24 cellular contexts compared by ENCODE assay signal in the genomic region with DNA sequence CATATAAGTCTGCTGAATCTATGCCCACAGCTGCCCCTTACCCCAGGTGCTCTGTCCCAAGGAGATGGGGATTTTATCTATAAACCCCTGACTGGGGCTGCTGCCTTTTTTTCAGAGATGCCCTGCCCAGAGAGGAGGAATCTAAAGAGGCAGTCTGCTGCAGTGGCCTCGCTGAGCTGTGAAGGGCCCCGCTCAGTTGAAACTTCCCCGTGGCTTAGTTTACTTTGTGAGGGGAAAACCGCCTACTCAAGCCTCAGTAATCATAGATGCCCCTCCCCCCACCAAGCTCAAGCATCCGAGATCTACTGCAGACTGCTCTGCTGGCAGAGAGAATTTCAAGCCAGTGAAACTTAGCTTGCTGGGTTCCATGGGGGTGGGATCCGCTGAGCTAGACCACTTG. TPM values are rescaled to one million over a fixed set of nuclear protein-coding genes. Genes with fewer than 3 reads are reported as not detected.
A peak's percentile ranks its signal among the peaks of the same experiment; 100 is the strongest.
DNase-seq lines count a peak whose midpoint lies in the region; ATAC-seq, FAIRE-seq and TF ChIP-seq lines count a peak whose summit lies in the region.
"Had no signal": no experiment of that assay in that cellular context is flagged by ENCODE, and none has a peak within 500 bp of the region (broad histone marks: within the 10 kb centered on the region; RNA-seq: fewer than 3 reads in every experiment).

No MANE protein-coding gene starts in this region.

- FAIRE-seq in GM12878 (lab: Jason Lieb, UNC), result no peak
- FAIRE-seq: A204.1, D721Med, GM19239, HepG2 had no signal

- H3K4me2 ChIP-seq in GM23338 (no peak overlapping the region), GM12878 (ENCODE audit: control insufficient read depth, insufficient read depth) (no peak overlapping the region), neural progenitor cell (no peak overlapping the region), GM23248 (ENCODE audit: unreplicated experiment) (no peak overlapping the region)

- CTCF ChIA-PET in GM12878 (lab: Yijun Ruan, JAX), result interaction anchor here (1.0 to 1.5 kb wide), 5 partner anchors 60 to 509 kb away, joined by 3 to 7 read pairs (median 4); no protein-coding TSS in a partner anchor
- CTCF ChIA-PET in activated CD8-positive, alpha-beta memory T cell treated with anti-CD3 and anti-CD28 coated beads, Interleukin-2, amount 10 ng/mL, durations not matched to agents 7 days and 5 days (lab: Charles Lee), result no interaction called here

- H3K4me1 ChIP-seq in GM23338 (ENCODE audit: insufficient read depth), result no peaks in the 10 kb centered on the region
- H3K4me1 ChIP-seq in GM12878 (ENCODE audit: control insufficient read depth, insufficient read depth, low read length), result no peaks in the 10 kb centered on the region
- H3K4me1 ChIP-seq in neural progenitor cell, result no peaks in the 10 kb centered on the region
- H3K4me1 ChIP-seq in GM23248 (ENCODE audit: insufficient read depth), result no peaks in the 10 kb centered on the region
- H3K4me1 ChIP-seq: BE2C, Caco-2 had no signal

- H3K79me2 ChIP-seq in GM23338 (replicated peaks; ENCODE audit: insufficient read depth), result no peaks in the 10 kb centered on the region
- no peaks in the 10 kb centered on the region for H3K79me2 ChIP-seq in GM12878 (ENCODE audit: control insufficient read depth, insufficient read depth, low read length)
- H3K79me2 ChIP-seq in neural progenitor cell (ENCODE audit: low read depth), result no peaks in the 10 kb centered on the region
- H3K79me2 ChIP-seq in GM23248 (ENCODE audit: insufficient read depth), result no peaks in the 10 kb centered on the region

- H3K27me3 Mint-ChIP-seq in GM23338 (ENCODE audit: insufficient read depth, low read depth, poor library complexity) (no peaks in the 10 kb centered on the region), neural progenitor cell (ENCODE audit: insufficient read depth, low read depth) (peaks cover 7% of the 10 kb centered on the region)
- peaks cover 30% of the 10 kb centered on the region for H3K27me3 Mint-ChIP-seq in activated CD8-positive, alpha-beta memory T cell treated with anti-CD3 and anti-CD28 coated beads, Interleukin-2, amount 10 ng/mL, durations not matched to agents 7 days and 5 days

- H3K9me3 ChIP-seq in GM12878 (replicated peaks; ENCODE audit: control insufficient read depth, insufficient read depth, low read length) (no peaks in the 10 kb centered on the region), neural progenitor cell (ENCODE audit: low read depth) (no peaks in the 10 kb centered on the region), GM23248 (ENCODE audit: low read depth) (no peaks in the 10 kb centered on the region)
- H3K9me3 ChIP-seq: BE2C had no signal

- H3K27ac Mint-ChIP-seq in GM23338, result no peak overlapping the region
- H3K27ac Mint-ChIP-seq in activated CD8-positive, alpha-beta memory T cell treated with anti-CD3 and anti-CD28 coated beads, Interleukin-2, amount 10 ng/mL, durations not matched to agents 7 days and 5 days, result no peak overlapping the region
- no peak overlapping the region for H3K27ac Mint-ChIP-seq in neural progenitor cell
- H3K27ac Mint-ChIP-seq: CD4-positive, alpha-beta T cell; H9; IgD-negative memory B cell had no signal

- no peaks in the 10 kb centered on the region for H3F3A ChIP-seq in GM23338 (replicated peaks; ENCODE audit: low read depth)
- H3F3A ChIP-seq in neural progenitor cell (ENCODE audit: low read depth), result no peaks in the 10 kb centered on the region
- H3F3A ChIP-seq in GM23248 (ENCODE audit: insufficient read depth), result no peaks in the 10 kb centered on the region

- no peak for TF ChIP-seq EP300 in GM12878 (IDR thresholded peaks at IDR 0.05; ENCODE audit: borderline replicate concordance in 1 of 2, control insufficient read depth in 1 of 2, low read depth in 2 of 2, low read length in 2 of 2)

- H3K4me1 Mint-ChIP-seq in GM23338, result no peaks in the 10 kb centered on the region
- peaks cover 7% of the 10 kb centered on the region for H3K4me1 Mint-ChIP-seq in activated CD8-positive, alpha-beta memory T cell treated with anti-CD3 and anti-CD28 coated beads, Interleukin-2, amount 10 ng/mL, durations not matched to agents 7 days and 5 days
- H3K4me1 Mint-ChIP-seq in neural progenitor cell, result no peaks in the 10 kb centered on the region

- H4K20me1 ChIP-seq in GM23338 (replicated peaks; ENCODE audit: insufficient read depth) (no peaks in the 10 kb centered on the region), GM12878 (ENCODE audit: control insufficient read depth, insufficient read depth) (no peaks in the 10 kb centered on the region), neural progenitor cell (ENCODE audit: low read depth) (no peaks in the 10 kb centered on the region), GM23248 (ENCODE audit: insufficient read depth) (no peaks in the 10 kb centered on the region)

- peak; percentile 36 for DNase-seq in GM23338 (ENCODE audit: low spot score)
- no peak for DNase-seq in GM12878 (ENCODE audit: low read depth, low spot score)
- DNase-seq in left kidney (ENCODE audit: low read depth, low spot score), result peak; percentile 47
- no peak for DNase-seq in dorsolateral prefrontal cortex
- DNase-seq in activated CD8-positive, alpha-beta memory T cell treated with anti-CD3 and anti-CD28 coated beads, Interleukin-2, amount 10 ng/mL, durations not matched to agents 7 days and 5 days, result no peak
- DNase-seq in neural progenitor cell (ENCODE audit: low spot score), result no peak
- no peak for DNase-seq in GM23248
- DNase-seq: ACHN; BE2C; Caco-2; CD4-positive, alpha-beta T cell; DMS153; DMS79; GDM1; GOT3; H9; KBM-7 had no signal

- ATAC-seq in GM23338 (no peak; the same call in 1 of the 3 replicates), GM12878 (peak; percentile 62)
- ATAC-seq in activated CD8-positive, alpha-beta memory T cell treated with anti-CD3 and anti-CD28 coated beads, Interleukin-2, amount 10 ng/mL, durations not matched to agents 7 days and 5 days, result no peak
- ATAC-seq: HepG2 had no signal

- POLR2A ChIA-PET in GM12878 (lab: Charles Lee), result no interaction called here

- H3K27me3 ChIP-seq in GM23338 (ENCODE audit: insufficient read depth) (no peaks in the 10 kb centered on the region), GM12878 (replicated peaks in 1 of 2; ENCODE audit: control insufficient read depth in 2 of 2, insufficient read depth in 2 of 2, low read length in 1 of 2) (no peaks in the 10 kb centered on the region; a peak in 1 of 4 replicates), dorsolateral prefrontal cortex (peaks cover 0 to 9% (median 0%) of the 10 kb centered on the region in 45 donors), neural progenitor cell (no peaks in the 10 kb centered on the region), GM23248 (replicated peaks; ENCODE audit: insufficient read depth) (0 out of 2 replicates have a peak, but pooled peaks cover 6% of the 10 kb centered on the region)
- H3K27me3 ChIP-seq: BE2C had no signal

- 14% methylated on average over 6 of the region's 6 CpGs for WGBS in GM12878 (ENCODE audit: insufficient coverage, insufficient replicate concordance, low lambda C conversion rate, missing lambda C conversion rate)
- 26 to 41% methylated on average over 6 of the region's 6 CpGs for WGBS in GM23248 (ENCODE audit: low coverage in 1 of 2, low lambda C conversion rate in 2 of 2, missing lambda C conversion rate in 2 of 2), 2 experiments

- TF ChIP-seq RAD21 in GM12878 (IDR thresholded peaks at IDR 0.05; ENCODE audit: insufficient read depth, low read depth, low read length), result no peak

- no peak overlapping the region for H2AFZ ChIP-seq in GM23338
- H2AFZ ChIP-seq in GM12878 (ENCODE audit: control insufficient read depth, low read depth, low read length), result no peak overlapping the region
- H2AFZ ChIP-seq in neural progenitor cell (replicated peaks), result no peak overlapping the region
- H2AFZ ChIP-seq in GM23248, result no peak overlapping the region

- RAD21 ChIA-PET in GM12878 (lab: Charles Lee; ENCODE audit: unreplicated experiment), result interaction anchor here (1.2 kb wide), 1 partner anchor 10 kb away, joined by 3 read pairs; no protein-coding TSS in a partner anchor

- H3K9me3 Mint-ChIP-seq in GM23338, result peaks cover 11% of the 10 kb centered on the region
- H3K9me3 Mint-ChIP-seq in activated CD8-positive, alpha-beta memory T cell treated with anti-CD3 and anti-CD28 coated beads, Interleukin-2, amount 10 ng/mL, durations not matched to agents 7 days and 5 days (ENCODE audit: low read depth), result peaks cover 2% of the 10 kb centered on the region
- peaks cover 2% of the 10 kb centered on the region for H3K9me3 Mint-ChIP-seq in neural progenitor cell
- H3K9me3 Mint-ChIP-seq: CD4-positive, alpha-beta T cell had no signal

- H3K27ac ChIP-seq in GM23338 (ENCODE audit: low read depth) (no peak overlapping the region), GM12878 (ENCODE audit: control insufficient read depth, insufficient read depth) (no peak overlapping the region), dorsolateral prefrontal cortex (no peak overlapping the region), neural progenitor cell (no peak overlapping the region), GM23248 (no peak overlapping the region)
- H3K27ac ChIP-seq: C4-2B had no signal

- SMC1A ChIA-PET in GM12878 (lab: Charles Lee; ENCODE audit: uncharacterized antibody, unreplicated experiment), result interaction anchor here (0.7 to 1.7 kb wide), 4 partner anchors 9 to 88 kb away, joined by 3 to 5 read pairs (median 4); no protein-coding TSS in a partner anchor

- H3K4me3 Mint-ChIP-seq in GM23338 (no peak overlapping the region), neural progenitor cell (no peak overlapping the region)
- H3K4me3 Mint-ChIP-seq in activated CD8-positive, alpha-beta memory T cell treated with anti-CD3 and anti-CD28 coated beads, Interleukin-2, amount 10 ng/mL, durations not matched to agents 7 days and 5 days, result no peak overlapping the region
- H3K4me3 Mint-ChIP-seq: CD4-positive, alpha-beta T cell; H9; IgD-negative memory B cell had no signal

- intact Hi-C loops in GM12878 (cut with micrococcal nuclease; ENCODE audit: unreplicated experiment) (no loop called here), dorsolateral prefrontal cortex (cut with DNase I) (no loop called here)

- H3K4me3 ChIP-seq in GM23338, result no peak overlapping the region
- H3K4me3 ChIP-seq in GM12878, result no peak overlapping the region
- H3K4me3 ChIP-seq in dorsolateral prefrontal cortex, result no peak overlapping the region
- H3K4me3 ChIP-seq in neural progenitor cell, result no peak overlapping the region
- no peak overlapping the region for H3K4me3 ChIP-seq in GM23248

- H3K36me3 Mint-ChIP-seq in GM23338 (ENCODE audit: low read depth), result no peaks in the 10 kb centered on the region
- H3K36me3 Mint-ChIP-seq in activated CD8-positive, alpha-beta memory T cell treated with anti-CD3 and anti-CD28 coated beads, Interleukin-2, amount 10 ng/mL, durations not matched to agents 7 days and 5 days, result no peaks in the 10 kb centered on the region
- H3K36me3 Mint-ChIP-seq in neural progenitor cell, result no peaks in the 10 kb centered on the region
- H3K36me3 Mint-ChIP-seq: IgD-negative memory B cell had no signal

- no peaks in the 10 kb centered on the region for H3K36me3 ChIP-seq in GM23338 (ENCODE audit: insufficient read depth)
- H3K36me3 ChIP-seq in GM12878 (ENCODE audit: control insufficient read depth in 2 of 2, insufficient read depth in 2 of 2, low read length in 1 of 2), result no peaks in the 10 kb centered on the region
- H3K36me3 ChIP-seq in neural progenitor cell, result no peaks in the 10 kb centered on the region
- H3K36me3 ChIP-seq in GM23248 (ENCODE audit: low read depth), result no peaks in the 10 kb centered on the region
- H3K36me3 ChIP-seq: BE2C had no signal

- no TSS peak for BruUV-seq in GM12878 (replicated peaks; lab: Mats Ljungman, UMichigan)

- in situ Hi-C loops in GM12878 (cut with MboI), result no loop called here
- in situ Hi-C loops in GM23248 (cut with MboI), result no loop called here

- TF ChIP-seq CTCF in GM23338 (conservative IDR thresholded peaks at IDR 0.05; ENCODE audit: low read depth in 2 of 2) (no peak), GM12878 (IDR thresholded peaks at IDR 0.05 in 2 of 3, conservative IDR thresholded peaks at IDR 0.05 in 1 of 3; ENCODE audit: control insufficient read depth in 2 of 3, extremely low read depth in 1 of 3, insufficient read depth in 1 of 3, low read depth in 3 of 3, low read length in 3 of 3) (no peak), dorsolateral prefrontal cortex (IDR thresholded peaks at IDR 0.05 in 54 of 56, conservative IDR thresholded peaks at IDR 0.05 in 2 of 56; ENCODE audit: low read depth in 1 of 56, partially characterized antibody in 56 of 56) (no peak), neural progenitor cell (IDR thresholded peaks at IDR 0.05) (no peak)

- no peaks in the 10 kb centered on the region for H3K9me2 ChIP-seq in GM23338 (ENCODE audit: insufficient read depth)
- no peaks in the 10 kb centered on the region for H3K9me2 ChIP-seq in GM23248 (ENCODE audit: insufficient read depth)

- H3K9ac ChIP-seq in GM12878 (ENCODE audit: control insufficient read depth, insufficient read depth, low read length) (no peak overlapping the region), neural progenitor cell (no peak overlapping the region), GM23248 (no peak overlapping the region)

- TF ChIP-seq POLR2A in GM12878 (IDR thresholded peaks at IDR 0.05; ENCODE audit: low read depth, low read length), result no peak

RNA-seq across cellular contexts. Expression of a gene that starts 7.4 kb away (rescaled TPM):
- total RNA-seq in GM23338 (2014; rRNA removed; shearing (Covaris generic)), result not detected in 2 replicates
- not detected in 2 replicates for polyA plus RNA-seq in GM23338 (2016; fragmentation: Nextera tagmentation; extraction: Ambion mirVana)
- total RNA-seq in GM12878 (2013; cell fraction: nucleolus; rRNA removed), result not detected in 2 replicates
- total RNA-seq in GM12878 (2014; rRNA removed), result not detected in 2 replicates
- not detected in 2 replicates for total RNA-seq in GM12878 (2014; rRNA removed; fragmentation: Illumina TruSeq; extraction: Trizol)
- not detected in 2 replicates for total RNA-seq in GM12878 (2021)
- not detected for polyA plus RNA-seq in GM12878 (2011; ENCODE audit: low read depth)
- polyA plus RNA-seq in GM12878 (2011; rRNA removed), result not detected in 2 replicates
- not detected in 2 replicates for polyA plus RNA-seq in GM12878 (2011; cell fraction: cytosol; rRNA removed)
- polyA plus RNA-seq in GM12878 (2011; cell fraction: nucleus; rRNA removed), result not detected in 2 replicates
- not detected in 2 replicates for polyA plus RNA-seq in GM12878 (2012)
- polyA plus RNA-seq in GM12878 (2014; fragmentation: Illumina TruSeq; extraction: Trizol), result not detected in 2 replicates
- not detected for polyA plus RNA-seq in GM12878 (2014; fragmentation: Nextera tagmentation; extraction: Ambion mirVana)
- not detected in 2 replicates for polyA plus RNA-seq in GM12878 (2014; rRNA removed)
- not detected for polyA plus RNA-seq in GM12878 (2016; fragmentation: Nextera tagmentation; extraction: Ambion mirVana)
- polyA minus RNA-seq in GM12878 (2011; rRNA and poly(A)+ RNA removed), result not detected in 2 replicates
- not detected in 2 replicates for polyA minus RNA-seq in GM12878 (2011; cell fraction: cytosol; rRNA and poly(A)+ RNA removed)
- polyA minus RNA-seq in GM12878 (2011; cell fraction: nucleus; rRNA and poly(A)+ RNA removed), result not detected in 2 replicates
- total RNA-seq in dorsolateral prefrontal cortex, result not detected
- total RNA-seq in activated CD8-positive, alpha-beta memory T cell treated with anti-CD3 and anti-CD28 coated beads, Interleukin-2, amount 10 ng/mL, durations not matched to agents 7 days and 5 days, result not detected
- not detected in 2 replicates for total RNA-seq in neural progenitor cell (ENCODE audit: low replicate concordance)
- total RNA-seq in GM23248 (2014; rRNA removed; shearing (Covaris generic)), result not detected in 2 replicates
- not detected in 2 replicates for polyA plus RNA-seq in GM23248 (2016; fragmentation: Nextera tagmentation; extraction: Ambion mirVana)
- total RNA-seq: Caco-2; CD4-positive, alpha-beta T cell; Daoy; H9; HepG2 had no signal
- polyA plus RNA-seq: HepG2, IgD-negative memory B cell had no signal

RNA-seq across cellular contexts. Expression of a gene that starts 31.0 kb away (rescaled TPM):
- 32.9 and 38.4 TPM in 2 replicates for total RNA-seq in GM23338 (2014; rRNA removed; shearing (Covaris generic))
- polyA plus RNA-seq in GM23338 (2016; fragmentation: Nextera tagmentation; extraction: Ambion mirVana), result 48.5 and 50.3 TPM in 2 replicates
- total RNA-seq in GM12878 (2013; cell fraction: nucleolus; rRNA removed), result 4.5 and 4.6 TPM in 2 replicates
- total RNA-seq in GM12878 (2014; rRNA removed), result 4.9 and 5.8 TPM in 2 replicates
- total RNA-seq in GM12878 (2014; rRNA removed; fragmentation: Illumina TruSeq; extraction: Trizol), result 2.9 and 3.4 TPM in 2 replicates
- 4.5 and 5.8 TPM in 2 replicates for total RNA-seq in GM12878 (2021)
- polyA plus RNA-seq in GM12878 (2011; ENCODE audit: low read depth), result 0.42 TPM
- polyA plus RNA-seq in GM12878 (2011; rRNA removed), result 23.3 and 24.5 TPM in 2 replicates
- polyA plus RNA-seq in GM12878 (2011; cell fraction: cytosol; rRNA removed), result 23.1 and 23.3 TPM in 2 replicates
- polyA plus RNA-seq in GM12878 (2011; cell fraction: nucleus; rRNA removed), result 20.0 and 30.4 TPM in 2 replicates
- 1.5 and 1.9 TPM in 2 replicates for polyA plus RNA-seq in GM12878 (2012)
- 2.7 and 2.9 TPM in 2 replicates for polyA plus RNA-seq in GM12878 (2014; fragmentation: Illumina TruSeq; extraction: Trizol)
- polyA plus RNA-seq in GM12878 (2014; fragmentation: Nextera tagmentation; extraction: Ambion mirVana), result 1 to 10 TPM in 1 of 2 experiments, under 1 TPM in 1; 0.97 to 1.9 TPM
- polyA plus RNA-seq in GM12878 (2014; rRNA removed), result 3.9 and 5.7 TPM in 2 replicates
- polyA plus RNA-seq in GM12878 (2016; fragmentation: Nextera tagmentation; extraction: Ambion mirVana), result 10 to 100 TPM; 10.5 to 12.4 TPM
- 8.1 and 11.4 TPM in 2 replicates for polyA minus RNA-seq in GM12878 (2011; rRNA and poly(A)+ RNA removed)
- 2.9 and 3.3 TPM in 2 replicates for polyA minus RNA-seq in GM12878 (2011; cell fraction: cytosol; rRNA and poly(A)+ RNA removed)
- polyA minus RNA-seq in GM12878 (2011; cell fraction: nucleus; rRNA and poly(A)+ RNA removed), result 3.9 and 6.8 TPM in 2 replicates
- total RNA-seq in dorsolateral prefrontal cortex, result 100 to 1,000 TPM in 11 of 120 experiments, 10 to 100 TPM in 109; 53.3 to 207 (median 76.0) TPM
- total RNA-seq in activated CD8-positive, alpha-beta memory T cell treated with anti-CD3 and anti-CD28 coated beads, Interleukin-2, amount 10 ng/mL, durations not matched to agents 7 days and 5 days, result 1 to 10 TPM; 3.7 to 9.0 TPM
- 44.5 and 56.8 TPM in 2 replicates for total RNA-seq in neural progenitor cell (ENCODE audit: low replicate concordance)
- total RNA-seq in GM23248 (2014; rRNA removed; shearing (Covaris generic)), result 0.43 TPM in 1 of 2 replicates, not detected in the other
- polyA plus RNA-seq in GM23248 (2016; fragmentation: Nextera tagmentation; extraction: Ambion mirVana), result 0.59 and 1.2 TPM in 2 replicates

RNA-seq across cellular contexts. Expression of a gene that starts 36.3 kb away (rescaled TPM):
- not detected in 2 replicates for total RNA-seq in GM23338 (2014; rRNA removed; shearing (Covaris generic))
- polyA plus RNA-seq in GM23338 (2016; fragmentation: Nextera tagmentation; extraction: Ambion mirVana), result not detected in 2 replicates
- total RNA-seq in GM12878 (2013; cell fraction: nucleolus; rRNA removed), result not detected in 2 replicates
- not detected in 2 replicates for total RNA-seq in GM12878 (2014; rRNA removed)
- total RNA-seq in GM12878 (2014; rRNA removed; fragmentation: Illumina TruSeq; extraction: Trizol), result not detected in 2 replicates
- not detected in 2 replicates for total RNA-seq in GM12878 (2021)
- not detected for polyA plus RNA-seq in GM12878 (2011; ENCODE audit: low read depth)
- not detected in 2 replicates for polyA plus RNA-seq in GM12878 (2011; rRNA removed)
- polyA plus RNA-seq in GM12878 (2011; cell fraction: cytosol; rRNA removed), result not detected in 2 replicates
- not detected in 2 replicates for polyA plus RNA-seq in GM12878 (2011; cell fraction: nucleus; rRNA removed)
- not detected in 2 replicates for polyA plus RNA-seq in GM12878 (2012)
- not detected in 2 replicates for polyA plus RNA-seq in GM12878 (2014; fragmentation: Illumina TruSeq; extraction: Trizol)
- not detected for polyA plus RNA-seq in GM12878 (2014; fragmentation: Nextera tagmentation; extraction: Ambion mirVana)
- polyA plus RNA-seq in GM12878 (2014; rRNA removed), result not detected in 2 replicates
- not detected for polyA plus RNA-seq in GM12878 (2016; fragmentation: Nextera tagmentation; extraction: Ambion mirVana)
- polyA minus RNA-seq in GM12878 (2011; rRNA and poly(A)+ RNA removed), result not detected in 2 replicates
- not detected in 2 replicates for polyA minus RNA-seq in GM12878 (2011; cell fraction: cytosol; rRNA and poly(A)+ RNA removed)
- not detected in 2 replicates for polyA minus RNA-seq in GM12878 (2011; cell fraction: nucleus; rRNA and poly(A)+ RNA removed)
- not detected for total RNA-seq in dorsolateral prefrontal cortex
- not detected for total RNA-seq in activated CD8-positive, alpha-beta memory T cell treated with anti-CD3 and anti-CD28 coated beads, Interleukin-2, amount 10 ng/mL, durations not matched to agents 7 days and 5 days
- total RNA-seq in neural progenitor cell (ENCODE audit: low replicate concordance), result not detected in 2 replicates
- total RNA-seq in GM23248 (2014; rRNA removed; shearing (Covaris generic)), result not detected in 2 replicates
- not detected in 2 replicates for polyA plus RNA-seq in GM23248 (2016; fragmentation: Nextera tagmentation; extraction: Ambion mirVana)
- total RNA-seq: Caco-2; CD4-positive, alpha-beta T cell; Daoy; H9; HepG2 had no signal
- polyA plus RNA-seq: IgD-negative memory B cell had no signal

Comparison
In these comparisons a context has a peak if more than half of its experiments do, and no peak if none do; other contexts are left out.
1. DNase-seq: peak in GM23338 (single experiment) and left kidney (single experiment); none in GM12878 (single experiment), dorsolateral prefrontal cortex (0 of 10), activated CD8-positive, alpha-beta memory T cell treated with anti-CD3 and anti-CD28 coated beads, Interleukin-2, amount 10 ng/mL, durations not matched to agents 7 days and 5 days (single experiment), neural progenitor cell (single experiment) and GM23248 (single experiment).